In the genomic region with DNA sequence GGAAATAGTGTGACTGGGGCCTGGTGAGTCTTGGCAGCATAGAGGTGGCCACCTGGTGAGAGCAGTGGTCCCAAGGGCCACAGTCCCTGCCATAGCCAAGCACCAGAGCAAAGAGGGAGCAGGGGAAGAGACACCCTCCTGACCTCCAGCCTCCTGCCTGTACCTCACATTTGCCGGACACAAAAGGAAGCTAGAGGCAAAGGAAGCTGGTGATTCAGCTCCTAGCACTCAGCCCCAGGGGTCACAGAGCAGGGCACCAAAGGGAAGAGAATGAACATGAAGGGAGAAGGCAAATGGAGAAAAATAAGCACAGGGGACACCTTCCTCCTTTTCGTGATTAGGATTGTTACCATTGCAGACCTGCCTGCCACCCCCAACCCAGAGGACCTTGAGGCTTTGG, we compare ENCODE assay signal across 15 cellular contexts.
A peak's percentile ranks its signal among the peaks of the same experiment; 100 is the strongest.
DNase-seq lines count a peak whose midpoint lies in the region; FAIRE-seq and TF ChIP-seq lines count a peak whose summit lies in the region.
"Had no signal": no experiment of that assay in that cellular context is flagged by ENCODE, and none has a peak within 500 bp of the region (broad histone marks: within the 10 kb centered on the region; RNA-seq: fewer than 3 reads in every experiment).

No MANE protein-coding gene starts in this region.

- TF ChIP-seq CTCF in MCF 10A (IDR thresholded peaks at IDR 0.05; ENCODE audit: unreplicated experiment), result no peak

- peaks cover 2% of the 10 kb centered on the region for H3K9me3 Mint-ChIP-seq in activated CD4-positive, alpha-beta T cell treated with anti-CD3 and anti-CD28 coated beads, Interleukin-2, amount 10 ng/mL, durations not matched to agents 7 days and 5 days
- peaks cover 6% of the 10 kb centered on the region for H3K9me3 Mint-ChIP-seq in MCF 10A (ENCODE audit: unreplicated experiment)
- H3K9me3 Mint-ChIP-seq: activated naive CD4-positive, alpha-beta T cell treated with anti-CD3 and anti-CD28 coated beads for 36 hours; stimulated activated naive B cell treated with anti-CD40 and anti-IgM and Interleukin-4, amounts not matched to agents 10 μg/mL and 1 μg/mL and 100 μg/mL, for 72 hours had no signal

- no peaks in the 10 kb centered on the region for H3K36me3 Mint-ChIP-seq in activated CD4-positive, alpha-beta T cell treated with anti-CD3 and anti-CD28 coated beads, Interleukin-2, amount 10 ng/mL, durations not matched to agents 7 days and 5 days (ENCODE audit: low read depth)
- peaks cover 6% of the 10 kb centered on the region for H3K36me3 Mint-ChIP-seq in MCF 10A (ENCODE audit: insufficient read depth, unreplicated experiment)
- H3K36me3 Mint-ChIP-seq: activated CD8-positive, alpha-beta memory T cell treated with anti-CD3 and anti-CD28 coated beads, Interleukin-2, amount 10 ng/mL, durations not matched to agents 7 days and 5 days had no signal

- no peaks in the 10 kb centered on the region for H3K27me3 Mint-ChIP-seq in activated CD4-positive, alpha-beta T cell treated with anti-CD3 and anti-CD28 coated beads, Interleukin-2, amount 10 ng/mL, durations not matched to agents 7 days and 5 days
- H3K27me3 Mint-ChIP-seq in MCF 10A (ENCODE audit: insufficient read depth, unreplicated experiment), result no peaks in the 10 kb centered on the region
- H3K27me3 Mint-ChIP-seq: activated CD8-positive, alpha-beta memory T cell treated with anti-CD3 and anti-CD28 coated beads, Interleukin-2, amount 10 ng/mL, durations not matched to agents 7 days and 5 days; stimulated activated naive B cell treated with anti-CD40 and anti-IgM and Interleukin-4, amounts not matched to agents 10 μg/mL and 1 μg/mL and 100 μg/mL, for 72 hours had no signal

- no peak for DNase-seq in activated CD4-positive, alpha-beta T cell treated with anti-CD3 and anti-CD28 coated beads, Interleukin-2, amount 10 ng/mL, durations not matched to agents 7 days and 5 days
- no peak for DNase-seq in activated CD4-positive, alpha-beta T cell treated with anti-CD3 and anti-CD28 coated beads for 1 hour
- DNase-seq in MCF 10A (ENCODE audit: unreplicated experiment) (no peak), mesenteric fat pad (ENCODE audit: low spot score) (peak; percentile 49), urothelium cell line (ENCODE audit: low spot score) (no peak), NCI-H446 treated with DMSO at 0.1 percent for 48 hours (lab: John Stamatoyannopoulos, UW) (no peak), NCI-H1092 treated with DMSO at 0.1 percent for 48 hours (lab: John Stamatoyannopoulos, UW) (no peak), DMS79 (lab: John Stamatoyannopoulos, UW) (no peak)
- DNase-seq: 8988T; activated CD8-positive, alpha-beta memory T cell treated with anti-CD3 and anti-CD28 coated beads, Interleukin-2, amount 10 ng/mL, durations not matched to agents 7 days and 5 days; activated naive CD4-positive, alpha-beta T cell treated with anti-CD3 and anti-CD28 coated beads for 36 hours; Kasumi-1; NK-92 treated with Interleukin-12 subunit alpha and Interleukin-12 subunit beta, amount 100 ng/mL, for 24 hours; stimulated activated naive B cell treated with anti-CD40 and anti-IgM and Interleukin-4, amounts not matched to agents 10 μg/mL and 1 μg/mL and 100 μg/mL, for 72 hours had no signal

- BruUV-seq in MCF 10A (replicated peaks; lab: Mats Ljungman, UMichigan), result no TSS peak

- CTCF ChIA-PET in activated CD4-positive, alpha-beta T cell treated with anti-CD3 and anti-CD28 coated beads, Interleukin-2, amount 10 ng/mL, durations not matched to agents 7 days and 5 days (lab: Charles Lee), result interaction anchor here (1.5 kb wide), 1 partner anchor 12 kb away, joined by 3 read pairs; no protein-coding TSS in a partner anchor
- CTCF ChIA-PET in MCF 10A (lab: Yijun Ruan, JAX), result interaction anchor here (1.0 to 1.2 kb wide), 3 partner anchors 214 to 327 kb away, joined by 3 to 5 read pairs (median 4); no protein-coding TSS in a partner anchor

- intact Hi-C loops in MCF 10A (cut with micrococcal nuclease), result loop anchor here (5.0 kb wide), 1 partner anchor 111 kb away; no protein-coding TSS in a partner anchor

- no peak overlapping the region for H3K4me3 Mint-ChIP-seq in activated CD4-positive, alpha-beta T cell treated with anti-CD3 and anti-CD28 coated beads, Interleukin-2, amount 10 ng/mL, durations not matched to agents 7 days and 5 days
- no peak overlapping the region for H3K4me3 Mint-ChIP-seq in MCF 10A (ENCODE audit: unreplicated experiment)
- H3K4me3 Mint-ChIP-seq: activated CD8-positive, alpha-beta memory T cell treated with anti-CD3 and anti-CD28 coated beads, Interleukin-2, amount 10 ng/mL, durations not matched to agents 7 days and 5 days; activated naive CD4-positive, alpha-beta T cell treated with anti-CD3 and anti-CD28 coated beads for 36 hours; stimulated activated naive B cell treated with anti-CD40 and anti-IgM and Interleukin-4, amounts not matched to agents 10 μg/mL and 1 μg/mL and 100 μg/mL, for 72 hours had no signal

- FAIRE-seq in urothelium cell line (lab: Jason Lieb, UNC), result peak; percentile 89
- FAIRE-seq: GM18507 had no signal

- peak overlapping the region; percentile 7 for H3K27ac Mint-ChIP-seq in activated CD4-positive, alpha-beta T cell treated with anti-CD3 and anti-CD28 coated beads, Interleukin-2, amount 10 ng/mL, durations not matched to agents 7 days and 5 days
- H3K27ac Mint-ChIP-seq in MCF 10A (ENCODE audit: low read depth, unreplicated experiment), result peak overlapping the region; percentile 97
- H3K27ac Mint-ChIP-seq: activated CD8-positive, alpha-beta memory T cell treated with anti-CD3 and anti-CD28 coated beads, Interleukin-2, amount 10 ng/mL, durations not matched to agents 7 days and 5 days; activated naive CD4-positive, alpha-beta T cell treated with anti-CD3 and anti-CD28 coated beads for 36 hours; stimulated activated naive B cell treated with anti-CD40 and anti-IgM and Interleukin-4, amounts not matched to agents 10 μg/mL and 1 μg/mL and 100 μg/mL, for 72 hours had no signal

- POLR2A ChIA-PET in activated CD4-positive, alpha-beta T cell treated with anti-CD3 and anti-CD28 coated beads, Interleukin-2, amount 10 ng/mL, durations not matched to agents 7 days and 5 days (lab: Charles Lee), result no interaction called here
- POLR2A ChIA-PET in MCF 10A (lab: Yijun Ruan, JAX), result interaction anchor here (0.6 to 1.7 kb wide), 6 partner anchors 24 to 217 kb away, joined by 3 to 11 read pairs (median 5); a partner anchor contains a TSS

- H3K4me1 Mint-ChIP-seq in activated CD4-positive, alpha-beta T cell treated with anti-CD3 and anti-CD28 coated beads, Interleukin-2, amount 10 ng/mL, durations not matched to agents 7 days and 5 days, result no peaks in the 10 kb centered on the region
- H3K4me1 Mint-ChIP-seq in MCF 10A (ENCODE audit: insufficient read depth, unreplicated experiment), result peaks cover 48% of the 10 kb centered on the region
- H3K4me1 Mint-ChIP-seq: activated CD8-positive, alpha-beta memory T cell treated with anti-CD3 and anti-CD28 coated beads, Interleukin-2, amount 10 ng/mL, durations not matched to agents 7 days and 5 days had no signal
